8 cellular contexts compared by ENCODE assay signal in the genomic region with DNA sequence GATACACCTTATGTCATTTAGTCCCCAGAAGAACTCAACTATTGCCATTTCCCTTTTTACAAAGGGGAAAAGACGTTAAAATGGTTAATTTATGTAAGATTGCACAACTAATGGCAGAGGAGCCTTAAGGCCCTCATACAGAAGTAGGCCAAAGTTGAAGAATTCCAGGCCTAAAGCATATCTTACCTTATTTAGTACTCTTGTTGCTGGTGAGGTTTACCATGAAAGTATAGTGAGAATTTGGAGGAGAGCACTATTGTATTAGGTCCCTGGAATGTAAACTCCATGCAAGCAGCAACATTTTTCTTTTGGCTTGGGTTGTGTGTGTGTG. TPM values are rescaled to one million over a fixed set of nuclear protein-coding genes. Genes with fewer than 3 reads are reported as not detected.
DNase-seq lines count a peak whose midpoint lies in the region; ATAC-seq and TF ChIP-seq lines count a peak whose summit lies in the region.

No MANE protein-coding gene starts in this region.

- no peaks in the 10 kb centered on the region for H3K9me3 Mint-ChIP-seq in activated CD8-positive, alpha-beta memory T cell treated with anti-CD3 and anti-CD28 coated beads, Interleukin-2, amount 10 ng/mL, durations not matched to agents 7 days and 5 days (ENCODE audit: low read depth)
- no peaks in the 10 kb centered on the region for H3K9me3 Mint-ChIP-seq in activated naive CD8-positive, alpha-beta T cell treated with anti-CD3 and anti-CD28 coated beads for 36 hours

- no peak for TF ChIP-seq CTCF in thoracic aorta (IDR thresholded peaks at IDR 0.05)

- no peaks in the 10 kb centered on the region for H3K36me3 ChIP-seq in thoracic aorta

- H3K9me3 ChIP-seq in thoracic aorta, result no peaks in the 10 kb centered on the region

- H3K4me3 ChIP-seq in thoracic aorta, result peak overlapping the region; percentile 89

- ATAC-seq in activated CD8-positive, alpha-beta memory T cell treated with anti-CD3 and anti-CD28 coated beads, Interleukin-2, amount 10 ng/mL, durations not matched to agents 7 days and 5 days, result no peak
- no peak for ATAC-seq in thoracic aorta (ENCODE audit: insufficient number of reproducible peaks, low FRiP score, low read depth)
- ATAC-seq in activated CD4-positive, CD25-positive, alpha-beta regulatory T cell treated with anti-CD3 and anti-CD28 coated beads, Interleukin-2, amount 50 U/mL, for 24 hours, result no peak

- H3K4me1 Mint-ChIP-seq in activated CD8-positive, alpha-beta memory T cell treated with anti-CD3 and anti-CD28 coated beads, Interleukin-2, amount 10 ng/mL, durations not matched to agents 7 days and 5 days, result peaks cover 24% of the 10 kb centered on the region
- H3K4me1 Mint-ChIP-seq in activated naive CD8-positive, alpha-beta T cell treated with anti-CD3 and anti-CD28 coated beads for 36 hours, result peaks cover 18% of the 10 kb centered on the region

- CTCF ChIA-PET in activated CD8-positive, alpha-beta memory T cell treated with anti-CD3 and anti-CD28 coated beads, Interleukin-2, amount 10 ng/mL, durations not matched to agents 7 days and 5 days (lab: Charles Lee), result interaction anchor here (1.3 to 4.3 kb wide), 3 partner anchors 11 to 143 kb away, joined by 3 to 20 read pairs (median 10); a partner anchor contains a TSS

- peak overlapping the region; percentile 61 for H3K27ac Mint-ChIP-seq in activated CD8-positive, alpha-beta memory T cell treated with anti-CD3 and anti-CD28 coated beads, Interleukin-2, amount 10 ng/mL, durations not matched to agents 7 days and 5 days
- H3K27ac Mint-ChIP-seq in activated naive CD8-positive, alpha-beta T cell treated with anti-CD3 and anti-CD28 coated beads for 36 hours, result peak overlapping the region; percentile 65

- H3K27ac ChIP-seq in layer of hippocampus (ENCODE audit: low read depth, low read length), result peak overlapping the region; percentile 98
- H3K27ac ChIP-seq in thoracic aorta, result peak overlapping the region; percentile 86 to 96

- H3K27me3 ChIP-seq in layer of hippocampus (ENCODE audit: control insufficient read depth, insufficient read depth, low read length), result no peaks in the 10 kb centered on the region
- H3K27me3 ChIP-seq in thoracic aorta (replicated peaks; ENCODE audit: insufficient read depth), result no peaks in the 10 kb centered on the region

- DNase-seq in activated CD8-positive, alpha-beta memory T cell treated with anti-CD3 and anti-CD28 coated beads, Interleukin-2, amount 10 ng/mL, durations not matched to agents 7 days and 5 days, result no peak
- DNase-seq in activated CD8-positive, alpha-beta memory T cell treated with anti-CD3 and anti-CD28 coated beads, Interleukin-2, amount 50 U/mL, for 48 hours, result no peak
- DNase-seq in activated naive CD8-positive, alpha-beta T cell treated with anti-CD3 and anti-CD28 coated beads for 36 hours, result no peak
- DNase-seq in thoracic aorta (ENCODE audit: low spot score) (no peak), pons (ENCODE audit: low spot score) (no peak), kidney tubule cell (ENCODE audit: low spot score) (no peak)

- H3K4me3 Mint-ChIP-seq in activated CD8-positive, alpha-beta memory T cell treated with anti-CD3 and anti-CD28 coated beads, Interleukin-2, amount 10 ng/mL, durations not matched to agents 7 days and 5 days, result peak overlapping the region; percentile 54
- H3K4me3 Mint-ChIP-seq in activated naive CD8-positive, alpha-beta T cell treated with anti-CD3 and anti-CD28 coated beads for 36 hours, result peak overlapping the region; percentile 69

- peaks cover 9% of the 10 kb centered on the region for H3K36me3 Mint-ChIP-seq in activated CD8-positive, alpha-beta memory T cell treated with anti-CD3 and anti-CD28 coated beads, Interleukin-2, amount 10 ng/mL, durations not matched to agents 7 days and 5 days
- H3K36me3 Mint-ChIP-seq in activated naive CD8-positive, alpha-beta T cell treated with anti-CD3 and anti-CD28 coated beads for 36 hours, result peaks cover 3% of the 10 kb centered on the region

- H3K4me1 ChIP-seq in thoracic aorta (ENCODE audit: control insufficient read depth in 1 of 2, low read depth in 2 of 2), result peaks cover 10 to 22% of the 10 kb centered on the region in 2 donors

- H3K27me3 Mint-ChIP-seq in activated CD8-positive, alpha-beta memory T cell treated with anti-CD3 and anti-CD28 coated beads, Interleukin-2, amount 10 ng/mL, durations not matched to agents 7 days and 5 days, result no peaks in the 10 kb centered on the region
- H3K27me3 Mint-ChIP-seq in activated naive CD8-positive, alpha-beta T cell treated with anti-CD3 and anti-CD28 coated beads for 36 hours, result no peaks in the 10 kb centered on the region

RNA-seq across cellular contexts. Expression of a gene that starts 0.7 kb away (rescaled TPM):
- 1 to 10 TPM; 1.1 to 1.2 TPM for total RNA-seq in activated CD8-positive, alpha-beta memory T cell treated with anti-CD3 and anti-CD28 coated beads, Interleukin-2, amount 10 ng/mL, durations not matched to agents 7 days and 5 days
- total RNA-seq in activated naive CD8-positive, alpha-beta T cell treated with anti-CD3 and anti-CD28 coated beads for 36 hours, result 1 to 10 TPM; 1.7 to 1.9 TPM
- total RNA-seq in thoracic aorta, result 1 to 10 TPM; 1.4 to 2.1 TPM

RNA-seq across cellular contexts. Expression of a gene that starts 43.5 kb away (rescaled TPM):
- not detected for total RNA-seq in activated CD8-positive, alpha-beta memory T cell treated with anti-CD3 and anti-CD28 coated beads, Interleukin-2, amount 10 ng/mL, durations not matched to agents 7 days and 5 days
- total RNA-seq in activated naive CD8-positive, alpha-beta T cell treated with anti-CD3 and anti-CD28 coated beads for 36 hours, result not detected
- total RNA-seq in thoracic aorta, result under 1 TPM in 1 of 2 donors, not detected in 1; 0.63 TPM
